Comparison of ENCODE assay signal across 8 cellular contexts in the genomic region with DNA sequence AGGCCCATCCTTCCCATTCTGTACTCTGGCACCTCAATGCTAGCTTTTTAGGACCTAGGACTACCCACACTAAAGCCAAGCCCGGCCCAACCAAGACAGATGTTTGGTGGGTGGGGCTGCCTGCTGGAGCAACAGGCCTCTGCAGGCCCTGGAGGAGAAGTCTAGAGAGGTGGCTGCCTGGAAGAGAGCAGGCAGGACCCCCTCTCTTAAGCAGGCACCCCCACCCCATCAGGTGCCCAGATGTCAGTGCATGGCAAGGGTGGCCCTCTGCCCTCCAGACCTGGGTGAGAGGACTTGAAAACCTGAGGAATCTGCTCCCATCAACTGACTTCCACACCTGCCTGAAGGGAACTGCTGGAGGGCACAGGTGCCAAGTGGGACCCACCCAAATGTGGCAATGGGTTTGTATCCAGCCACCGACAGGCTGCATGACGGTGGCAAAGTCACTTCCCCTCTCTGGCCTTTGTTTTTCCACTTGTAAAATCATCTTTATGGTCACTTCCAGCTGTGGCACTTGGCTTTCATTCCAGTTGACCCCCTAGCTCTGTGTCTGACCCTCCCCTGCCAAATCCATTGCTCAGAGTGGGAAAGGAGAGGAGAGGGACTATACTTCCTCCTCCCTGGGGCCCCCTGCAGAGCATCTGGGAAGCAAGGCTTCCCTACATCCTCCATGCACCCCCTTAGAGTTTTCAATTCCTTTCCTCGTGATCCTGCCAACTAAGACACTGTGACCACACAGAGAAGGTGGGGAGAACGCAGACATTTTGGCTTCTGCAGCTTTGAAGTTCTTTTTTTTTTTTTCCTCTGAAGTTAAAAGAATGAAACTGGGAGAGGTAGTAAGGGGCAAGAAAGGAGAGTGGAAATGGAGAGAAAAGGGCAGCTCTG. TPM values are rescaled to one million over a fixed set of nuclear protein-coding genes. Genes with fewer than 3 reads are reported as not detected.
A peak's percentile ranks its signal among the peaks of the same experiment; 100 is the strongest.
DNase-seq lines count a peak whose midpoint lies in the region; ATAC-seq, FAIRE-seq and TF ChIP-seq lines count a peak whose summit lies in the region.

No MANE protein-coding gene starts in this region.

- no peak for ATAC-seq in GM18858 (IDR thresholded peaks at IDR 0.05; ENCODE audit: unreplicated experiment)

- H3F3A ChIP-seq in neural progenitor cell (ENCODE audit: low read depth): peaks cover 10% of the 10 kb centered on the region

- no peak overlapping the region for H4K91ac ChIP-seq in H1 (replicated peaks; ENCODE audit: insufficient read length, low read length)

- H2AK5ac ChIP-seq in H1 (ENCODE audit: low read depth, low read length): no peak overlapping the region

- TF ChIP-seq CTCF in OCI-LY3 (IDR thresholded peaks at IDR 0.05; ENCODE audit: low read depth, low read length) (no peak), H1 (IDR thresholded peaks at IDR 0.05; ENCODE audit: control extremely low read depth in 1 of 3, insufficient read depth in 1 of 3, low read depth in 1 of 3, low read length in 3 of 3) (no peak), neural progenitor cell (IDR thresholded peaks at IDR 0.05) (no peak)

- H3K27ac ChIP-seq in OCI-LY3 (ENCODE audit: low read length) (peak overlapping the region; percentile 95), H1 (ENCODE audit: low read depth, low read length) (no peak overlapping the region), neural progenitor cell (no peak overlapping the region)

- CTCF ChIA-PET in H1 (lab: Charles Lee; ENCODE audit: partially characterized antibody): interaction anchor here (0.6 to 1.5 kb wide), 4 partner anchors 21 to 200 kb away, joined by 3 to 4 read pairs (median 3); no protein-coding TSS in a partner anchor

- TF ChIP-seq EP300 in H1 (IDR thresholded peaks at IDR 0.05; ENCODE audit: borderline replicate concordance in 1 of 2, low read depth in 2 of 2, low read length in 2 of 2): no peak

- peak overlapping the region; percentile 10; the same call in 1 of the 2 replicates for H2BK15ac ChIP-seq in H1 (ENCODE audit: low read length)

- no peak overlapping the region for H3K27ac Mint-ChIP-seq in neural progenitor cell

- H4K8ac ChIP-seq in H1 (ENCODE audit: extremely low read depth, insufficient read depth, low read length): peak overlapping the region; percentile 93; the same call in 1 of the 2 replicates

- H4K5ac ChIP-seq in H1 (ENCODE audit: insufficient read length, low read depth, low read length): no peak overlapping the region

- no peaks in the 10 kb centered on the region for H3K79me1 ChIP-seq in H1 (ENCODE audit: low read depth, low read length)

- H3K4me3 ChIP-seq in OCI-LY3 (ENCODE audit: low read length) (peak overlapping the region; percentile 84), H1 (ENCODE audit: extremely low read depth in 1 of 4, insufficient read depth in 2 of 4, low read depth in 3 of 4, low read length in 4 of 4) (no peak overlapping the region), neural progenitor cell (no peak overlapping the region)

- H2BK12ac ChIP-seq in H1 (ENCODE audit: low read depth, low read length): no peak overlapping the region

- peak overlapping the region; percentile 98 for H3K4me2 ChIP-seq in OCI-LY3 (ENCODE audit: low read length)
- 0 out of 4 replicates have a peak overlapping the region, but pooled peaks of 1 of the 2 experiments have one; percentile 5 for H3K4me2 ChIP-seq in H1 (ENCODE audit: insufficient read depth in 1 of 2, low read depth in 2 of 2, low read length in 2 of 2)
- no peak overlapping the region for H3K4me2 ChIP-seq in neural progenitor cell

- peaks cover 21% of the 10 kb centered on the region for H3K4me1 Mint-ChIP-seq in neural progenitor cell

- DNase-seq in CD1c-positive myeloid dendritic cell (ENCODE audit: extremely low spot score) (peak; percentile 70), H1 (ENCODE audit: low read depth in 1 of 2, low spot score in 2 of 2) (no peak), neural progenitor cell (ENCODE audit: low spot score) (no peak), midbrain (lab: John Stamatoyannopoulos, UW) (no peak), NCI-H2107 treated with DMSO at 0.1 percent for 48 hours (lab: John Stamatoyannopoulos, UW; ENCODE audit: unreplicated experiment) (no peak), SW 1271 (lab: John Stamatoyannopoulos, UW) (no peak)

- H3K79me2 ChIP-seq in OCI-LY3 (ENCODE audit: low read length): peaks cover 60% of the 10 kb centered on the region
- no peaks in the 10 kb centered on the region for H3K79me2 ChIP-seq in H1 (ENCODE audit: control insufficient read depth in 1 of 2, insufficient read depth in 2 of 2, low read length in 2 of 2)
- H3K79me2 ChIP-seq in neural progenitor cell (ENCODE audit: low read depth): no peaks in the 10 kb centered on the region

- H3K27me3 ChIP-seq in OCI-LY3 (ENCODE audit: low read depth, low read length) (no peaks in the 10 kb centered on the region), H1 (replicated peaks in 1 of 4; ENCODE audit: control insufficient read depth in 3 of 4, extremely low read depth in 1 of 4, insufficient read depth in 3 of 4, low read length in 3 of 4) (peaks cover 7 to 30% (median 25%) of the 10 kb centered on the region in 4 experiments), neural progenitor cell (peaks cover 39% of the 10 kb centered on the region)

- H3K9me3 Mint-ChIP-seq in neural progenitor cell: peaks cover 2% of the 10 kb centered on the region

- H2BK20ac ChIP-seq in H1 (ENCODE audit: low read length): peak overlapping the region; percentile 82; the same call in 1 of the 2 replicates

- no peak for TF ChIP-seq POLR2A in H1 (IDR thresholded peaks at IDR 0.05; ENCODE audit: control extremely low read depth in 1 of 2, low read depth in 2 of 2, low read length in 2 of 2)

- no peak overlapping the region for H3K14ac ChIP-seq in H1 (ENCODE audit: insufficient read length)

- H3K23ac ChIP-seq in H1 (ENCODE audit: insufficient read length): no peak overlapping the region

- H3K27me3 Mint-ChIP-seq in neural progenitor cell (ENCODE audit: insufficient read depth, low read depth): peaks cover 22% of the 10 kb centered on the region

- no peak overlapping the region for H2BK5ac ChIP-seq in H1 (ENCODE audit: low read depth, low read length)

- FAIRE-seq in H1 (lab: Jason Lieb, UNC): no peak

- no peak overlapping the region for H3K4ac ChIP-seq in H1 (replicated peaks; ENCODE audit: insufficient read length, low read depth, low read length)

- H4K20me1 ChIP-seq in OCI-LY3 (ENCODE audit: insufficient read depth, low read length) (0 out of 2 replicates have a peak, but pooled peaks cover 3% of the 10 kb centered on the region), H1 (replicated peaks in 1 of 2; ENCODE audit: control insufficient read depth in 1 of 2, insufficient read depth in 2 of 2, low read length in 2 of 2) (no peaks in the 10 kb centered on the region), neural progenitor cell (ENCODE audit: low read depth) (no peaks in the 10 kb centered on the region)

- WGBS in H1 (ENCODE audit: extremely low coverage in 1 of 2, insufficient coverage in 1 of 2, insufficient read length in 1 of 2, insufficient replicate concordance in 2 of 2, low coverage in 1 of 2, low lambda C conversion rate in 2 of 2, missing lambda C conversion rate in 1 of 2), 2 experiments: 86% methylated on average over 5 of the region's 5 CpGs; no CpG with 5 or more reads in 1 of the 2 experiments

- TF ChIP-seq RAD21 in H1 (IDR thresholded peaks at IDR 0.05 in 1 of 2, conservative IDR thresholded peaks at IDR 0.05 in 1 of 2; ENCODE audit: low read depth in 2 of 2, low read length in 2 of 2): no peak

- no peaks in the 10 kb centered on the region; the same call in 1 of the 2 replicates for H3K23me2 ChIP-seq in H1 (ENCODE audit: low read depth, low read length)

- H3K9ac ChIP-seq in OCI-LY3 (ENCODE audit: low read length) (peak overlapping the region; percentile 92), H1 (replicated peaks in 1 of 4; ENCODE audit: extremely low read depth in 1 of 4, low read depth in 3 of 4, low read length in 3 of 4) (no peak overlapping the region), neural progenitor cell (no peak overlapping the region)

- peaks cover 48% of the 10 kb centered on the region for H3K4me1 ChIP-seq in OCI-LY3 (ENCODE audit: low read length)
- H3K4me1 ChIP-seq in H1 (replicated peaks in 1 of 4; ENCODE audit: control insufficient read depth in 3 of 4, insufficient read depth in 4 of 4, low read length in 3 of 4): peaks cover 0 to 15% (median 12%) of the 10 kb centered on the region in 4 experiments; a peak in 5 of 7 replicates
- peaks cover 12% of the 10 kb centered on the region for H3K4me1 ChIP-seq in neural progenitor cell

- H3K36me3 ChIP-seq in OCI-LY3 (replicated peaks; ENCODE audit: low read depth, low read length) (peaks cover 17% of the 10 kb centered on the region), H1 (ENCODE audit: control insufficient read depth in 2 of 4, insufficient read depth in 4 of 4, low read length in 3 of 4) (no peaks in the 10 kb centered on the region), neural progenitor cell (no peaks in the 10 kb centered on the region)

- peak overlapping the region; percentile 48 for H3K4me3 Mint-ChIP-seq in neural progenitor cell

- H2BK120ac ChIP-seq in H1 (replicated peaks; ENCODE audit: low read depth, low read length): no peak overlapping the region

- POLR2A ChIA-PET in H1 (lab: Charles Lee; ENCODE audit: partially characterized antibody): interaction anchor here (0.8 to 0.9 kb wide), 3 partner anchors 9 to 17 kb away, joined by 3 read pairs; no protein-coding TSS in a partner anchor

- H3K56ac ChIP-seq in H1 (replicated peaks; ENCODE audit: insufficient read length, low read depth, low read length): no peak overlapping the region

- H3K18ac ChIP-seq in H1 (ENCODE audit: extremely low read depth, low read length): no peak overlapping the region

- no peaks in the 10 kb centered on the region for H3K36me3 Mint-ChIP-seq in neural progenitor cell

- H3K9me3 ChIP-seq in OCI-LY3 (ENCODE audit: insufficient read depth, low read length) (no peaks in the 10 kb centered on the region), H1 (ENCODE audit: insufficient read depth in 2 of 2, low read depth in 1 of 2, low read length in 1 of 2) (no peaks in the 10 kb centered on the region), neural progenitor cell (ENCODE audit: low read depth) (no peaks in the 10 kb centered on the region)

- H2AFZ ChIP-seq in OCI-LY3 (ENCODE audit: low read depth, low read length): peak overlapping the region; percentile 49; the same call in 1 of the 2 replicates
- H2AFZ ChIP-seq in H1 (ENCODE audit: low read length): no peak overlapping the region
- no peak overlapping the region for H2AFZ ChIP-seq in neural progenitor cell (replicated peaks)

RNA-seq across cellular contexts. Expression of a gene that starts 1.6 kb away (rescaled TPM):
- total RNA-seq in H1 (2021; fragmentation: NEBNext Ultra II Directional; extraction: Animal tissue kit (Norgen Biotek cat#: 25700)): 5.4 and 6.0 TPM in 2 replicates
- 4.2 and 7.9 TPM in 2 replicates for polyA plus RNA-seq in H1 (2011; rRNA removed)
- polyA plus RNA-seq in H1 (2011; cell fraction: cytosol; rRNA removed): 4.2 TPM
- polyA plus RNA-seq in H1 (2011; cell fraction: nucleus; rRNA removed): 9.8 TPM
- polyA plus RNA-seq in H1 (2012, experiment 1 of 2): 2.3 to 7.0 TPM (median 6.0 TPM) in 4 replicates
- 3.0 TPM for polyA plus RNA-seq in H1 (2012, experiment 2 of 2)
- 3.0 TPM for polyA plus RNA-seq in H1 (2013, experiment 1 of 2)
- polyA plus RNA-seq in H1 (2013, experiment 2 of 2): 3.2 TPM
- polyA minus RNA-seq in H1 (2011; rRNA and poly(A)+ RNA removed): 6.1 and 12.0 TPM in 2 replicates
- 7.6 TPM for polyA minus RNA-seq in H1 (2011; cell fraction: cytosol; rRNA and poly(A)+ RNA removed)
- polyA minus RNA-seq in H1 (2011; cell fraction: nucleus; rRNA and poly(A)+ RNA removed): 4.3 TPM
- 6.7 and 10.0 TPM in 2 replicates for total RNA-seq in neural progenitor cell (ENCODE audit: low replicate concordance)

RNA-seq across cellular contexts. Expression of a gene that starts 10.5 kb away (rescaled TPM):
- total RNA-seq in H1 (2021; fragmentation: NEBNext Ultra II Directional; extraction: Animal tissue kit (Norgen Biotek cat#: 25700)): 43.3 and 52.6 TPM in 2 replicates
- polyA plus RNA-seq in H1 (2011; rRNA removed): 35.3 and 40.8 TPM in 2 replicates
- 43.3 TPM for polyA plus RNA-seq in H1 (2011; cell fraction: cytosol; rRNA removed)
- polyA plus RNA-seq in H1 (2011; cell fraction: nucleus; rRNA removed): 59.0 TPM
- polyA plus RNA-seq in H1 (2012, experiment 1 of 2): 30.5 to 36.1 TPM (median 33.9 TPM) in 4 replicates
- 19.0 TPM for polyA plus RNA-seq in H1 (2012, experiment 2 of 2)
- 17.7 TPM for polyA plus RNA-seq in H1 (2013, experiment 1 of 2)
- 15.8 TPM for polyA plus RNA-seq in H1 (2013, experiment 2 of 2)
- polyA minus RNA-seq in H1 (2011; rRNA and poly(A)+ RNA removed): 43.6 and 47.2 TPM in 2 replicates
- polyA minus RNA-seq in H1 (2011; cell fraction: cytosol; rRNA and poly(A)+ RNA removed): 28.5 TPM
- polyA minus RNA-seq in H1 (2011; cell fraction: nucleus; rRNA and poly(A)+ RNA removed): 22.2 TPM
- total RNA-seq in neural progenitor cell (ENCODE audit: low replicate concordance): 90.7 and 96.4 TPM in 2 replicates
